ENCODE assay signal across 1 cellular context in the genomic region with DNA sequence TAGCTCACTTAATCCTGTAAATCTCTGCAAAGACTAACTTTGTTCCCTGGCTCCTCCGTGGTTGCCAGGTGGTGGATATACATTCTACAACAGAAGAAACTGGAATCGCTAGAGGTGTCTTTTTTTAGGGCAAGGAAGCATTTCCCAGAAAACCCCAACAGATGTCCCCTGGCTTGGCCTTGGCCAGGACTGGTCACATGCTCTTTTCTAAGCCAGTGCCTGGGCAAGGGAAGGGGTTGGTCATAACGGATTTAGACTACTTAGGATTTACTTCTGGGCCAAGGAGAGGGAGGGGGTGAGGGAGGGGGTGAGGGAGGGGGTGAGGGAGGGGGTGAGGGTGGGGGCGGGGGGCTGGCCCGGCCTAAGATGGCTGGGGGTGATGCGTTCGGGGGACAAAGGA.
TF ChIP-seq lines count a peak whose summit lies in the region.

No MANE protein-coding gene starts in this region.

TF ChIP-seq in GM12878, 131 proteins besides CTCF, POLR2A, EP300 and RAD21 (continued from another document):
- no peak for TF ChIP-seq USF1 (IDR thresholded peaks at IDR 0.05; ENCODE audit: borderline replicate concordance, extremely low read length, insufficient read depth, low read depth, low read length)
- no peak for TF ChIP-seq SMAD1 (IDR thresholded peaks at IDR 0.05; ENCODE audit: low read depth, partially characterized antibody)
- no peak for TF ChIP-seq ZBTB40 (IDR thresholded peaks at IDR 0.05; ENCODE audit: borderline replicate concordance)
- TF ChIP-seq NRF1 (conservative IDR thresholded peaks at IDR 0.05; ENCODE audit: low read depth, low read length): no peak
- TF ChIP-seq IRF3 (IDR thresholded peaks at IDR 0.05): no peak
